In genomic region chr17:77883213-77883650, GRCh38 we compare ENCODE assay signal across 11 cellular contexts.
DNase-seq lines count a peak whose midpoint lies in the region; ATAC-seq and TF ChIP-seq lines count a peak whose summit lies in the region.
"Had no signal": no experiment of that assay in that cellular context is flagged by ENCODE, and none has a peak within 500 bp of the region (broad histone marks: within the 10 kb centered on the region; RNA-seq: fewer than 3 reads in every experiment).

No MANE protein-coding gene starts in this region.

- H3K27ac ChIP-seq in gastroesophageal sphincter (peak overlapping the region in 3 of 4 donors; percentile 35 to 56 (median 47)), upper lobe of left lung (peak overlapping the region in 2 of 4 donors; percentile 72)
- H3K27ac ChIP-seq: SJSA1 had no signal

- ATAC-seq in gastroesophageal sphincter (no peak), upper lobe of left lung (ENCODE audit: low FRiP score in 2 of 2) (no peak)
- ATAC-seq in stimulated activated memory B cell treated with anti-CD40 and anti-IgM and Interleukin-4, amounts not matched to agents 10 μg/mL and 1 μg/mL and 100 μg/mL, for 72 hours: no peak

- H3K9me3 ChIP-seq in gastroesophageal sphincter: no peaks in the 10 kb centered on the region
- H3K9me3 ChIP-seq in upper lobe of left lung: no peaks in the 10 kb centered on the region
- H3K9me3 ChIP-seq: SJSA1, testis had no signal

- TF ChIP-seq EP300 in gastroesophageal sphincter (IDR thresholded peaks at IDR 0.05) (no peak), upper lobe of left lung (IDR thresholded peaks at IDR 0.05) (no peak)

- H3K27ac Mint-ChIP-seq in activated naive CD4-positive, alpha-beta T cell treated with anti-CD3 and anti-CD28 coated beads for 36 hours: peak overlapping the region; percentile 88
- peak overlapping the region; percentile 88 for H3K27ac Mint-ChIP-seq in activated CD4-positive, alpha-beta memory T cell treated with anti-CD3 and anti-CD28 coated beads, Interleukin-2, amount 10 ng/mL, durations not matched to agents 7 days and 5 days
- peak overlapping the region; percentile 75 for H3K27ac Mint-ChIP-seq in stimulated activated memory B cell treated with anti-CD40 and anti-IgM and Interleukin-4, amounts not matched to agents 10 μg/mL and 1 μg/mL and 100 μg/mL, for 72 hours

- POLR2A ChIA-PET in activated CD4-positive, alpha-beta memory T cell treated with anti-CD3 and anti-CD28 coated beads, Interleukin-2, amount 10 ng/mL, durations not matched to agents 7 days and 5 days (lab: Charles Lee): interaction anchor here (0.7 to 4.7 kb wide), 2 partner anchors 75 to 99 kb away, joined by 3 to 47 read pairs; partner anchors contain the start of gene TNRC6C

- no peak for TF ChIP-seq POLR2A in gastroesophageal sphincter (IDR thresholded peaks at IDR 0.05)
- TF ChIP-seq POLR2A in upper lobe of left lung (IDR thresholded peaks at IDR 0.05): no peak

- no peak overlapping the region for H3K4me3 Mint-ChIP-seq in activated naive CD4-positive, alpha-beta T cell treated with anti-CD3 and anti-CD28 coated beads for 36 hours
- no peak overlapping the region for H3K4me3 Mint-ChIP-seq in activated CD4-positive, alpha-beta memory T cell treated with anti-CD3 and anti-CD28 coated beads, Interleukin-2, amount 10 ng/mL, durations not matched to agents 7 days and 5 days
- H3K4me3 Mint-ChIP-seq in stimulated activated memory B cell treated with anti-CD40 and anti-IgM and Interleukin-4, amounts not matched to agents 10 μg/mL and 1 μg/mL and 100 μg/mL, for 72 hours: no peak overlapping the region

- H3K36me3 Mint-ChIP-seq in activated naive CD4-positive, alpha-beta T cell treated with anti-CD3 and anti-CD28 coated beads for 36 hours (ENCODE audit: low read depth): no peaks in the 10 kb centered on the region
- no peaks in the 10 kb centered on the region for H3K36me3 Mint-ChIP-seq in activated CD4-positive, alpha-beta memory T cell treated with anti-CD3 and anti-CD28 coated beads, Interleukin-2, amount 10 ng/mL, durations not matched to agents 7 days and 5 days (ENCODE audit: low read depth)
- H3K36me3 Mint-ChIP-seq in stimulated activated memory B cell treated with anti-CD40 and anti-IgM and Interleukin-4, amounts not matched to agents 10 μg/mL and 1 μg/mL and 100 μg/mL, for 72 hours: no peaks in the 10 kb centered on the region

- intact Hi-C loops in activated naive CD4-positive, alpha-beta T cell treated with anti-CD3 and anti-CD28 coated beads for 36 hours (cut with micrococcal nuclease): loop anchor here (2.0 kb wide), 2 partner anchors 76 to 98 kb away; partner anchors contain the start of gene TNRC6C

- H3K27me3 ChIP-seq in gastroesophageal sphincter: no peaks in the 10 kb centered on the region
- no peaks in the 10 kb centered on the region for H3K27me3 ChIP-seq in upper lobe of left lung
- H3K27me3 ChIP-seq: testis had no signal

- H3K4me3 ChIP-seq in gastroesophageal sphincter (no peak overlapping the region), upper lobe of left lung (no peak overlapping the region)
- H3K4me3 ChIP-seq: SJSA1, testis had no signal

- no peak for DNase-seq in activated naive CD4-positive, alpha-beta T cell treated with anti-CD3 and anti-CD28 coated beads for 36 hours
- no peak for DNase-seq in activated naive CD4-positive, alpha-beta T cell (lab: John Stamatoyannopoulos, UW)
- no peak for DNase-seq in activated CD4-positive, alpha-beta memory T cell treated with anti-CD3 and anti-CD28 coated beads, Interleukin-2, amount 10 ng/mL, durations not matched to agents 7 days and 5 days
- no peak for DNase-seq in upper lobe of left lung
- DNase-seq in NCI-H2081 (lab: John Stamatoyannopoulos, UW): no peak
- no peak for DNase-seq in NCI-H2081 treated with DMSO at 0.1 percent for 48 hours (lab: John Stamatoyannopoulos, UW)

- WGBS in gastroesophageal sphincter (ENCODE audit: low coverage in 1 of 2), 2 donors: 87 to 100% methylated on average over 3 to 5 of the region's 10 CpGs
- 64 to 91% methylated on average over 1 to 10 of the region's 10 CpGs for WGBS in upper lobe of left lung, 2 donors

- peaks cover 0 to 48% (median 27%) of the 10 kb centered on the region in 3 donors for H3K4me1 ChIP-seq in gastroesophageal sphincter
- peaks cover 32 to 51% (median 42%) of the 10 kb centered on the region in 4 donors for H3K4me1 ChIP-seq in upper lobe of left lung

- no peaks in the 10 kb centered on the region for H3K27me3 Mint-ChIP-seq in activated naive CD4-positive, alpha-beta T cell treated with anti-CD3 and anti-CD28 coated beads for 36 hours (ENCODE audit: low read depth)
- H3K27me3 Mint-ChIP-seq in activated CD4-positive, alpha-beta memory T cell treated with anti-CD3 and anti-CD28 coated beads, Interleukin-2, amount 10 ng/mL, durations not matched to agents 7 days and 5 days: peaks cover 26% of the 10 kb centered on the region
- H3K27me3 Mint-ChIP-seq in stimulated activated memory B cell treated with anti-CD40 and anti-IgM and Interleukin-4, amounts not matched to agents 10 μg/mL and 1 μg/mL and 100 μg/mL, for 72 hours: peaks cover 38% of the 10 kb centered on the region

- H3K4me1 Mint-ChIP-seq in activated naive CD4-positive, alpha-beta T cell treated with anti-CD3 and anti-CD28 coated beads for 36 hours (ENCODE audit: low read depth): peaks cover 87% of the 10 kb centered on the region
- peaks cover 67% of the 10 kb centered on the region for H3K4me1 Mint-ChIP-seq in activated CD4-positive, alpha-beta memory T cell treated with anti-CD3 and anti-CD28 coated beads, Interleukin-2, amount 10 ng/mL, durations not matched to agents 7 days and 5 days
- peaks cover 84% of the 10 kb centered on the region for H3K4me1 Mint-ChIP-seq in stimulated activated memory B cell treated with anti-CD40 and anti-IgM and Interleukin-4, amounts not matched to agents 10 μg/mL and 1 μg/mL and 100 μg/mL, for 72 hours

- no peaks in the 10 kb centered on the region for H3K36me3 ChIP-seq in gastroesophageal sphincter
- no peaks in the 10 kb centered on the region for H3K36me3 ChIP-seq in upper lobe of left lung
- H3K36me3 ChIP-seq: SJSA1 had no signal

- TF ChIP-seq CTCF in gastroesophageal sphincter (IDR thresholded peaks at IDR 0.05): no peak
- no peak for TF ChIP-seq CTCF in upper lobe of left lung (IDR thresholded peaks at IDR 0.05)

- H3K9me3 Mint-ChIP-seq in activated naive CD4-positive, alpha-beta T cell treated with anti-CD3 and anti-CD28 coated beads for 36 hours: no peaks in the 10 kb centered on the region
- no peaks in the 10 kb centered on the region for H3K9me3 Mint-ChIP-seq in activated CD4-positive, alpha-beta memory T cell treated with anti-CD3 and anti-CD28 coated beads, Interleukin-2, amount 10 ng/mL, durations not matched to agents 7 days and 5 days
- peaks cover 3% of the 10 kb centered on the region for H3K9me3 Mint-ChIP-seq in stimulated activated memory B cell treated with anti-CD40 and anti-IgM and Interleukin-4, amounts not matched to agents 10 μg/mL and 1 μg/mL and 100 μg/mL, for 72 hours
- H3K9me3 Mint-ChIP-seq: nephron had no signal

- CTCF ChIA-PET in activated naive CD4-positive, alpha-beta T cell treated with anti-CD3 and anti-CD28 coated beads for 36 hours (lab: Charles Lee): interaction anchor here (0.6 to 1.4 kb wide), 3 partner anchors 55 to 893 kb away, joined by 3 to 4 read pairs (median 4); no protein-coding TSS in a partner anchor
- CTCF ChIA-PET in activated CD4-positive, alpha-beta memory T cell treated with anti-CD3 and anti-CD28 coated beads, Interleukin-2, amount 10 ng/mL, durations not matched to agents 7 days and 5 days (lab: Charles Lee): interaction anchor here (1.1 kb wide), 1 partner anchor 40 kb away, joined by 3 read pairs; no protein-coding TSS in a partner anchor
